12 cellular contexts compared by ENCODE assay signal in genomic region chr18:76265375-76266225, GRCh38.
DNase-seq lines count a peak whose midpoint lies in the region; ATAC-seq, FAIRE-seq and TF ChIP-seq lines count a peak whose summit lies in the region.
"Had no signal": no experiment of that assay in that cellular context is flagged by ENCODE, and none has a peak within 500 bp of the region (broad histone marks: within the 10 kb centered on the region; RNA-seq: fewer than 3 reads in every experiment).

No MANE protein-coding gene starts in this region.

- no peak for ATAC-seq in HepG2
- ATAC-seq in heart left ventricle, result peak; percentile 54 to 59 (median 58)
- peak; percentile 88 for ATAC-seq in aorta (ENCODE audit: low FRiP score)
- ATAC-seq in naive thymus-derived CD4-positive, alpha-beta T cell, result no peak
- ATAC-seq in GM18517 (IDR thresholded peaks at IDR 0.05; ENCODE audit: unreplicated experiment), result no peak
- ATAC-seq: body of pancreas had no signal

- H3K4me1 Mint-ChIP-seq in naive thymus-derived CD4-positive, alpha-beta T cell, result peaks cover 0 to 7% (median 4%) of the 10 kb centered on the region in 7 donors

- H3K4me3 Mint-ChIP-seq in naive thymus-derived CD4-positive, alpha-beta T cell, result peak overlapping the region in 1 of 10 donors; percentile 49
- H3K4me3 Mint-ChIP-seq: activated CD4-positive, alpha-beta memory T cell treated with anti-CD3 and anti-CD28 coated beads for 36 hours had no signal

- intact Hi-C loops in HepG2 (cut with micrococcal nuclease; ENCODE audit: unreplicated experiment) (no loop called here), heart left ventricle (cut with DNase I) (no loop called here), ovary (cut with DNase I) (loop anchor here in 2 of 4 donors (10.0 kb wide), 2 partner anchors 1061 to 1611 kb away; partner anchors contain the start of gene PTGR3 (in 1 of the 2)), aorta (cut with DNase I) (no loop called here)
- intact Hi-C loops in naive thymus-derived CD4-positive, alpha-beta T cell (cut with micrococcal nuclease), result no loop called here

- H3K9ac ChIP-seq in liver (ENCODE audit: low read depth in 1 of 2, low read length in 2 of 2) (no peak overlapping the region), HepG2 (ENCODE audit: insufficient read depth, low read depth, low read length) (no peak overlapping the region)

- H3K27ac ChIP-seq in liver (ENCODE audit: low read depth in 1 of 2, low read length in 2 of 2), result peak overlapping the region in 1 of 2 donors; percentile 31
- no peak overlapping the region for H3K27ac ChIP-seq in HepG2 (ENCODE audit: extremely low read length, insufficient read depth, low read length)
- peak overlapping the region in 10 of 12 donors; percentile 1 to 80 (median 50) for H3K27ac ChIP-seq in heart left ventricle
- H3K27ac ChIP-seq in ovary, result peak overlapping the region; percentile 82 to 97
- no peak overlapping the region for H3K27ac ChIP-seq in aorta (ENCODE audit: low read depth in 1 of 2, low read length in 2 of 2)
- H3K27ac ChIP-seq in naive thymus-derived CD4-positive, alpha-beta T cell (ENCODE audit: low read depth, low read length), result no peak overlapping the region

- no TSS peak for BruUV-seq in HepG2 (replicated peaks; lab: Mats Ljungman, UMichigan)

- H3K79me2 ChIP-seq in HepG2 (ENCODE audit: insufficient read depth, low read length), result no peaks in the 10 kb centered on the region

- 0 out of 2 replicates have a peak, but pooled peaks cover 2% of the 10 kb centered on the region for H4K20me1 ChIP-seq in HepG2 (ENCODE audit: insufficient read depth, low read length)

- no peak for FAIRE-seq in HepG2 (lab: Jason Lieb, UNC)

- no peak overlapping the region for H3K27ac Mint-ChIP-seq in naive thymus-derived CD4-positive, alpha-beta T cell
- H3K27ac Mint-ChIP-seq: activated CD4-positive, alpha-beta memory T cell treated with anti-CD3 and anti-CD28 coated beads for 36 hours had no signal

- H3K4me1 ChIP-seq in liver (ENCODE audit: control insufficient read depth in 4 of 4, insufficient read depth in 4 of 4, low read length in 3 of 4) (peaks cover 0 to 4% (median 0%) of the 10 kb centered on the region in 4 donors), HepG2 (ENCODE audit: insufficient read depth, low read length) (no peaks in the 10 kb centered on the region), heart left ventricle (peaks cover 0 to 2% (median 0%) of the 10 kb centered on the region in 12 donors), ovary (ENCODE audit: insufficient read depth) (peaks cover 24% of the 10 kb centered on the region), aorta (ENCODE audit: control insufficient read depth in 1 of 2, insufficient read depth in 2 of 2, low read length in 2 of 2) (no peaks in the 10 kb centered on the region)
- H3K4me1 ChIP-seq in naive thymus-derived CD4-positive, alpha-beta T cell (ENCODE audit: control insufficient read depth in 2 of 2, insufficient read depth in 2 of 2, low read length in 2 of 2), result no peaks in the 10 kb centered on the region
- H3K4me1 ChIP-seq: body of pancreas had no signal

- no peaks in the 10 kb centered on the region for H3K9me3 Mint-ChIP-seq in naive thymus-derived CD4-positive, alpha-beta T cell
- H3K9me3 Mint-ChIP-seq: activated CD4-positive, alpha-beta memory T cell treated with anti-CD3 and anti-CD28 coated beads for 36 hours had no signal

- H3K9me3 ChIP-seq in liver (ENCODE audit: control insufficient read depth in 4 of 4, low read length in 3 of 4) (no peaks in the 10 kb centered on the region), HepG2 (ENCODE audit: low read length) (no peaks in the 10 kb centered on the region), heart left ventricle (no peaks in the 10 kb centered on the region), ovary (no peaks in the 10 kb centered on the region), aorta (ENCODE audit: control insufficient read depth, low read length) (no peaks in the 10 kb centered on the region)
- no peaks in the 10 kb centered on the region for H3K9me3 ChIP-seq in naive thymus-derived CD4-positive, alpha-beta T cell (ENCODE audit: control insufficient read depth in 2 of 3, low read length in 3 of 3)
- H3K9me3 ChIP-seq: body of pancreas had no signal

- WGBS in liver, result 51% methylated on average over 10 of the region's 10 CpGs
- WGBS in HepG2 (ENCODE audit: low lambda C conversion rate), result 64% methylated on average over 6 of the region's 10 CpGs
- WGBS in heart left ventricle, 4 donors, result 26 to 52% (median 44%) methylated on average over 10 of the region's 10 CpGs
- 1 to 3% (median 2%) methylated on average over 10 of the region's 10 CpGs for WGBS in ovary, 3 donors
- 6 to 8% methylated on average over 10 of the region's 10 CpGs for WGBS in aorta, 2 donors

- TF ChIP-seq EP300 in HepG2 (IDR thresholded peaks at IDR 0.05; ENCODE audit: low read depth in 2 of 2, low read length in 2 of 2) (no peak), HepG2 (CRISPR knock-in tag; IDR thresholded peaks at IDR 0.05; ENCODE audit: borderline replicate concordance) (no peak), ovary (IDR thresholded peaks at IDR 0.05) (no peak)

- TF ChIP-seq POLR2A in HepG2 (IDR thresholded peaks at IDR 0.05; ENCODE audit: insufficient read depth in 1 of 2, low read depth in 2 of 2, low read length in 2 of 2) (no peak), heart left ventricle (IDR thresholded peaks at IDR 0.05) (no peak), ovary (IDR thresholded peaks at IDR 0.05) (no peak)

- H3K36me3 ChIP-seq in liver (ENCODE audit: control insufficient read depth in 4 of 4, insufficient read depth in 3 of 4, low read depth in 1 of 4, low read length in 3 of 4), result no peaks in the 10 kb centered on the region
- H3K36me3 ChIP-seq in HepG2 (replicated peaks in 1 of 2; ENCODE audit: control insufficient read depth in 1 of 2, insufficient read depth in 2 of 2, low read length in 2 of 2), result no peaks in the 10 kb centered on the region
- H3K36me3 ChIP-seq in heart left ventricle, result no peaks in the 10 kb centered on the region
- H3K36me3 ChIP-seq in ovary, result no peaks in the 10 kb centered on the region
- H3K36me3 ChIP-seq in aorta (ENCODE audit: control insufficient read depth in 1 of 2, insufficient read depth in 2 of 2, low read length in 1 of 2), result no peaks in the 10 kb centered on the region
- no peaks in the 10 kb centered on the region for H3K36me3 ChIP-seq in naive thymus-derived CD4-positive, alpha-beta T cell (ENCODE audit: control insufficient read depth in 2 of 3, insufficient read depth in 3 of 3, low read length in 3 of 3)

- in situ Hi-C loops in HepG2 (cut with HindIII; ENCODE audit: extremely low pct_ligation_motif_present, low pct_unique_long_range_greater_than_20kb), result no loop called here

- peaks cover 0 to 24% (median 4%) of the 10 kb centered on the region in 5 donors for H3K27me3 Mint-ChIP-seq in naive thymus-derived CD4-positive, alpha-beta T cell

- TF ChIP-seq RAD21 in liver (IDR thresholded peaks at IDR 0.05) (no peak), HepG2 (CRISPR knock-in tag; IDR thresholded peaks at IDR 0.05) (no peak)

- no peak overlapping the region for H2AFZ ChIP-seq in HepG2 (ENCODE audit: low read length)

- DNase-seq in HepG2 (ENCODE audit: low spot score) (no peak), heart left ventricle (no peak), ovary (peak; percentile 75 to 86 (median 79)), aorta (peak in 1 of 2 donors; percentile 66), retina (no peak)
- no peak for DNase-seq in naive thymus-derived CD4-positive, alpha-beta T cell
- DNase-seq: activated CD4-positive, alpha-beta memory T cell treated with anti-CD3 and anti-CD28 coated beads for 36 hours; NCI-H1417 treated with DMSO at 0.1 percent for 48 hours; SHP77 treated with DMSO at 0.1 percent for 48 hours had no signal

- H3K27me3 ChIP-seq in liver (ENCODE audit: control insufficient read depth in 4 of 4, insufficient read depth in 4 of 4, low read length in 3 of 4), result no peaks in the 10 kb centered on the region
- H3K27me3 ChIP-seq in HepG2 (ENCODE audit: control insufficient read depth in 1 of 2, insufficient read depth in 2 of 2, low read length in 2 of 2), result peaks cover 0 to 37% of the 10 kb centered on the region in 2 experiments; a peak in 4 of 5 replicates
- peaks cover 0 to 7% (median 0%) of the 10 kb centered on the region in 9 donors for H3K27me3 ChIP-seq in heart left ventricle
- H3K27me3 ChIP-seq in ovary, result no peaks in the 10 kb centered on the region
- no peaks in the 10 kb centered on the region for H3K27me3 ChIP-seq in aorta (ENCODE audit: control insufficient read depth in 1 of 2, insufficient read depth in 2 of 2, low read length in 1 of 2)
- no peaks in the 10 kb centered on the region for H3K27me3 ChIP-seq in naive thymus-derived CD4-positive, alpha-beta T cell (ENCODE audit: control insufficient read depth in 2 of 2, insufficient read depth in 2 of 2, low read length in 2 of 2)
- H3K27me3 ChIP-seq: body of pancreas had no signal

- TF ChIP-seq CTCF in liver (IDR thresholded peaks at IDR 0.05; ENCODE audit: low read depth, low read length, missing input control) (no peak), HepG2 (CRISPR knock-in tag; IDR thresholded peaks at IDR 0.05) (no peak), heart left ventricle (IDR thresholded peaks at IDR 0.05) (no peak), ovary (IDR thresholded peaks at IDR 0.05) (no peak)

- CTCF ChIA-PET in HepG2 (lab: Yijun Ruan, JAX; ENCODE audit: low intra/inter-chr PET ratio, low total read pairs), result no interaction called here
- CTCF ChIA-PET in naive thymus-derived CD4-positive, alpha-beta T cell (lab: Charles Lee), result no interaction called here

- no peak overlapping the region for H3K4me2 ChIP-seq in HepG2 (ENCODE audit: low read depth, low read length)

- H3K4me3 ChIP-seq in liver (ENCODE audit: low read depth in 1 of 3, low read length in 3 of 3) (no peak overlapping the region), HepG2 (replicated peaks in 1 of 3; ENCODE audit: insufficient read depth in 1 of 3, low read depth in 2 of 3, low read length in 3 of 3) (no peak overlapping the region), heart left ventricle (peak overlapping the region in 7 of 12 donors; percentile 5 to 45 (median 24)), ovary (peak overlapping the region; percentile 30), aorta (ENCODE audit: low read length in 2 of 2) (no peak overlapping the region)
- no peak overlapping the region for H3K4me3 ChIP-seq in naive thymus-derived CD4-positive, alpha-beta T cell (ENCODE audit: low read length)
- H3K4me3 ChIP-seq: body of pancreas had no signal

- POLR2A ChIA-PET in HepG2 (lab: Yijun Ruan, JAX), result no interaction called here
- POLR2A ChIA-PET in naive thymus-derived CD4-positive, alpha-beta T cell (lab: Charles Lee), result no interaction called here

- H3K36me3 Mint-ChIP-seq in naive thymus-derived CD4-positive, alpha-beta T cell, result no peaks in the 10 kb centered on the region
- H3K36me3 Mint-ChIP-seq: activated CD4-positive, alpha-beta memory T cell treated with anti-CD3 and anti-CD28 coated beads for 36 hours had no signal

TF ChIP-seq in liver, 16 proteins besides CTCF, POLR2A, EP300 and RAD21 (continues in another document):
- peak; percentile 11 for TF ChIP-seq SP1 (IDR thresholded peaks at IDR 0.05)

TF ChIP-seq in HepG2, 621 proteins besides CTCF, POLR2A, EP300 and RAD21 (continues in another document):
- TF ChIP-seq ZNF550 (CRISPR knock-in tag; IDR thresholded peaks at IDR 0.05; ENCODE audit: borderline replicate concordance), result no peak

Comparison
In these comparisons a context has a peak if more than half of its experiments do, and no peak if none do; other contexts are left out.
1. H3K27ac ChIP-seq: peak in heart left ventricle (10 of 12) and ovary (2 of 2); none in HepG2 (single experiment), aorta (0 of 2) and naive thymus-derived CD4-positive, alpha-beta T cell (single experiment).
2. H3K4me3 ChIP-seq: peak in heart left ventricle (7 of 12) and ovary (single experiment); none in liver (0 of 3), HepG2 (0 of 3), aorta (0 of 2) and naive thymus-derived CD4-positive, alpha-beta T cell (single experiment).
3. ATAC-seq: peak in heart left ventricle (4 of 4) and aorta (single experiment); none in HepG2 (single experiment), naive thymus-derived CD4-positive, alpha-beta T cell (single experiment) and GM18517 (single experiment).
4. DNase-seq: peak in ovary (5 of 5); none in HepG2 (single experiment), heart left ventricle (0 of 5), retina (single experiment) and naive thymus-derived CD4-positive, alpha-beta T cell (0 of 9).